Comparison of ENCODE assay signal across 14 cellular contexts in genomic region chr10:123991622-123992570, GRCh38.
DNase-seq lines count a peak whose midpoint lies in the region; ATAC-seq and TF ChIP-seq lines count a peak whose summit lies in the region.
"Had no signal": no experiment of that assay in that cellular context is flagged by ENCODE, and none has a peak within 500 bp of the region (broad histone marks: within the 10 kb centered on the region; RNA-seq: fewer than 3 reads in every experiment).

No MANE protein-coding gene starts in this region.

- H3K4me1 ChIP-seq in esophagus squamous epithelium, result peaks cover 24 to 38% (median 25%) of the 10 kb centered on the region in 3 donors
- peaks cover 26% of the 10 kb centered on the region for H3K4me1 ChIP-seq in PC-3 (ENCODE audit: insufficient read depth, low read length)
- H3K4me1 ChIP-seq in CD8-positive, alpha-beta memory T cell (ENCODE audit: insufficient read depth, low read length), result peaks cover 11% of the 10 kb centered on the region

- H3K36me3 ChIP-seq in esophagus squamous epithelium, result no peaks in the 10 kb centered on the region
- H3K36me3 ChIP-seq in PC-3 (ENCODE audit: low read depth, low read length), result no peaks in the 10 kb centered on the region
- H3K36me3 ChIP-seq in CD8-positive, alpha-beta memory T cell (ENCODE audit: insufficient read depth, low read length), result no peaks in the 10 kb centered on the region

- H3K9me3 ChIP-seq in esophagus squamous epithelium, result no peaks in the 10 kb centered on the region
- H3K9me3 ChIP-seq in PC-3 (ENCODE audit: low read length), result no peaks in the 10 kb centered on the region
- H3K9me3 ChIP-seq in CD8-positive, alpha-beta memory T cell (ENCODE audit: low read length), result no peaks in the 10 kb centered on the region

- H3K9me2 ChIP-seq in PC-3 (replicated peaks; ENCODE audit: low read length), result no peaks in the 10 kb centered on the region

- no TSS peak for BruUV-seq in PC-3 (replicated peaks; lab: Mats Ljungman, UMichigan)

- no peak overlapping the region for H2AFZ ChIP-seq in PC-3 (ENCODE audit: low read length)

- DNase-seq in AG04449 (ENCODE audit: low read depth, low spot score) (no peak), HFFc6 (no peak), esophagus squamous epithelium (lab: John Stamatoyannopoulos, UW) (no peak), naive B cell (no peak), PC-3 (no peak), activated gamma-delta T cell (lab: John Stamatoyannopoulos, UW) (no peak)
- DNase-seq in CD8-positive, alpha-beta memory T cell, result no peak
- DNase-seq: activated CD4-positive, alpha-beta T cell treated with anti-CD3 and anti-CD28 coated beads, Interleukin-2, amount 50 U/mL, for 4 hours; AML-193; erythroblast; NCI-H1105; NCI-H524 treated with DMSO at 0.1 percent for 48 hours had no signal

- CTCF ChIA-PET in AG04449 (lab: Yijun Ruan, JAX), result interaction anchor here (0.6 to 15.0 kb wide), 5 partner anchors 11 to 410 kb away, joined by 3 to 573 read pairs (median 5); no protein-coding TSS in a partner anchor
- CTCF ChIA-PET in PC-3 (lab: Charles Lee), result no interaction called here
- CTCF ChIA-PET in CD8-positive, alpha-beta memory T cell (lab: Charles Lee), result interaction anchor here (2.9 kb wide), 1 partner anchor 397 kb away, joined by 10 read pairs; no protein-coding TSS in a partner anchor

- no peaks in the 10 kb centered on the region for H4K20me1 ChIP-seq in PC-3 (ENCODE audit: low read length)

- no peak for TF ChIP-seq POLR2A in esophagus squamous epithelium (IDR thresholded peaks at IDR 0.05)

- H3K4me3 ChIP-seq in AG04449 (ENCODE audit: low read depth, low read length), result peak overlapping the region; percentile 18
- peak overlapping the region in 3 of 4 donors; percentile 16 to 60 (median 41) for H3K4me3 ChIP-seq in esophagus squamous epithelium
- no peak overlapping the region for H3K4me3 ChIP-seq in PC-3 (ENCODE audit: low read length)
- H3K4me3 ChIP-seq in CD8-positive, alpha-beta memory T cell (ENCODE audit: low read length), result no peak overlapping the region

- H3K27ac Mint-ChIP-seq in HFFc6, result no peak overlapping the region
- H3K27ac Mint-ChIP-seq in naive B cell, result no peak overlapping the region
- H3K27ac Mint-ChIP-seq in CD8-positive, alpha-beta memory T cell, result no peak overlapping the region

- H3K9ac ChIP-seq in PC-3 (ENCODE audit: low read length), result no peak overlapping the region

- H3K27me3 Mint-ChIP-seq in HFFc6 (ENCODE audit: insufficient read depth), result peaks cover 27% of the 10 kb centered on the region
- H3K27me3 Mint-ChIP-seq in naive B cell, result peaks cover 40 to 66% (median 43%) of the 10 kb centered on the region in 3 donors
- peaks cover 27 to 67% of the 10 kb centered on the region in 2 donors for H3K27me3 Mint-ChIP-seq in CD8-positive, alpha-beta memory T cell

- 26 to 59% methylated on average over 3 to 43 of the region's 90 CpGs for WGBS in esophagus squamous epithelium, 2 donors

- no peaks in the 10 kb centered on the region for H3K79me2 ChIP-seq in PC-3 (ENCODE audit: low read length)

- ATAC-seq in naive B cell (ENCODE audit: low read depth in 2 of 2), result no peak
- ATAC-seq in PC-3, result no peak
- ATAC-seq in GM19463 (IDR thresholded peaks at IDR 0.05; ENCODE audit: unreplicated experiment), result no peak
- ATAC-seq: HCT116 had no signal

- H3K4me1 Mint-ChIP-seq in HFFc6 (ENCODE audit: low read depth) (peaks cover 23% of the 10 kb centered on the region), naive B cell (peaks cover 18 to 35% (median 28%) of the 10 kb centered on the region in 3 donors)
- H3K4me1 Mint-ChIP-seq in CD8-positive, alpha-beta memory T cell, result peaks cover 9 to 15% (median 12%) of the 10 kb centered on the region in 3 donors

- POLR2A ChIA-PET in AG04449 (lab: Yijun Ruan, JAX), result no interaction called here
- POLR2A ChIA-PET in PC-3 (lab: Charles Lee; ENCODE audit: unreplicated experiment), result no interaction called here
- POLR2A ChIA-PET in CD8-positive, alpha-beta memory T cell (lab: Charles Lee), result no interaction called here

- H3K27me3 ChIP-seq in esophagus squamous epithelium (peaks cover 0 to 58% (median 13%) of the 10 kb centered on the region in 4 donors), PC-3 (ENCODE audit: low read length) (no peaks in the 10 kb centered on the region)
- H3K27me3 ChIP-seq in CD8-positive, alpha-beta memory T cell (ENCODE audit: insufficient read depth, low read length, poor library complexity, severe bottlenecking), result peaks cover 15% of the 10 kb centered on the region

- no peak overlapping the region for H3K27ac ChIP-seq in esophagus squamous epithelium
- H3K27ac ChIP-seq in PC-3 (ENCODE audit: low read length), result no peak overlapping the region
- H3K27ac ChIP-seq in CD8-positive, alpha-beta memory T cell (ENCODE audit: low read depth, low read length), result no peak overlapping the region

- H3K4me2 ChIP-seq in PC-3 (ENCODE audit: low read length), result no peak overlapping the region

- no peaks in the 10 kb centered on the region for H3F3A ChIP-seq in PC-3 (ENCODE audit: low read length, unreplicated experiment)

- H3K4me3 Mint-ChIP-seq in HFFc6 (no peak overlapping the region), naive B cell (peak overlapping the region in 6 of 8 donors; percentile 7 to 83 (median 26))
- H3K4me3 Mint-ChIP-seq in CD8-positive, alpha-beta memory T cell, result no peak overlapping the region

- intact Hi-C loops in esophagus squamous epithelium (cut with DNase I) (loop anchor here (5.0 kb wide), 1 partner anchor 395 kb away; no protein-coding TSS in a partner anchor), PC-3 (cut with micrococcal nuclease) (no loop called here)

- TF ChIP-seq CTCF in AG04449 (IDR thresholded peaks at IDR 0.05; ENCODE audit: insufficient read depth, low read length, missing control alignments), result no peak
- 0 out of 2 replicates have a peak, but pooled peaks have one; percentile 10 for TF ChIP-seq CTCF in HFFc6 (IDR thresholded peaks at IDR 0.05)
- no peak for TF ChIP-seq CTCF in esophagus squamous epithelium (IDR thresholded peaks at IDR 0.05)
- TF ChIP-seq CTCF in PC-3 (conservative IDR thresholded peaks at IDR 0.05; ENCODE audit: low read depth, low read length), result no peak

- H3K9me3 Mint-ChIP-seq in HFFc6 (no peaks in the 10 kb centered on the region), naive B cell (peaks cover 0 to 25% (median 9%) of the 10 kb centered on the region in 7 donors)
- H3K9me3 Mint-ChIP-seq in CD8-positive, alpha-beta memory T cell, result peaks cover 0 to 5% (median 0%) of the 10 kb centered on the region in 5 donors

- H3K36me3 Mint-ChIP-seq in HFFc6 (ENCODE audit: low read depth) (peaks cover 5% of the 10 kb centered on the region; the same call in 1 of the 2 replicates), naive B cell (peaks cover 8 to 10% of the 10 kb centered on the region in 2 donors)
- H3K36me3 Mint-ChIP-seq in CD8-positive, alpha-beta memory T cell, result no peaks in the 10 kb centered on the region

Comparison
In these comparisons a context has a peak if more than half of its experiments do, and no peak if none do; other contexts are left out.
1. H3K4me3 ChIP-seq: peak in AG04449 (single experiment) and esophagus squamous epithelium (3 of 4); none in PC-3 (single experiment) and CD8-positive, alpha-beta memory T cell (single experiment).
2. H3K4me3 Mint-ChIP-seq: peak in naive B cell (6 of 8); none in HFFc6 (single experiment) and CD8-positive, alpha-beta memory T cell (0 of 7).